In the genomic region with DNA sequence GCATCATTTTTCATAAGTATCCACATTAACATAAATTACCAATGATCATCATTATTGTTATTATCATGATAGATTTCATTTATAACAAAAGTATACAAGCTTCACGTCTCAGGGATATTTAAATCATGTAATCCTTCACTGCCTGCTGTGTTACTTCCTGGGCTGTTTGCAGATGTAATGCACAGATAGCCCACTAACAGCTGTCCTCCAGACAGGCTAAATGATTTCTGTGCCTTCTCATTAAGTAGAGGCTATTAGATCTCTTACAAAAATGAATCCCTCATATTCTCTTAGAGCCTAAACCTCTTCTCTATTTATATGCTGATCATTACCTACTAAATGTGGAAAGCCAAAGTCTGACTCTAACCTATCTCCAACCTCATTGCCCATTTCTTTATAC, we compare ENCODE assay signal across 22 cellular contexts. TPM values are rescaled to one million over a fixed set of nuclear protein-coding genes. Genes with fewer than 3 reads are reported as not detected.
"Had no signal": no experiment of that assay in that cellular context is flagged by ENCODE, and none has a peak within 500 bp of the region (broad histone marks: within the 10 kb centered on the region; RNA-seq: fewer than 3 reads in every experiment).

No MANE protein-coding gene starts in this region.

- H3K9me3 Mint-ChIP-seq: activated CD4-positive, alpha-beta T cell treated with anti-CD3 and anti-CD28 coated beads, Interleukin-2, amount 10 ng/mL, durations not matched to agents 7 days and 5 days; activated naive CD8-positive, alpha-beta T cell treated with anti-CD3 and anti-CD28 coated beads, Interleukin-2, amount 10 ng/mL, durations not matched to agents 7 days and 5 days; activated T-helper 2 cell treated with anti-CD3 and anti-CD28 coated beads, Interferon-gamma antibody, Interleukin-2, Interleukin-4, amounts not matched to agents 10 μg/mL and 5 μg/mL and 100 μg/mL, durations not matched to agents 14 hours and 24 hours and 36 hours had no signal

- H3K27ac ChIP-seq: brain microvascular endothelial cell, colonic mucosa, neutrophil, spleen, thyroid gland had no signal

- H3K4me3 Mint-ChIP-seq: activated CD4-positive, alpha-beta T cell treated with anti-CD3 and anti-CD28 coated beads, Interleukin-2, amount 10 ng/mL, durations not matched to agents 7 days and 5 days; activated CD8-positive, alpha-beta T cell treated with anti-CD3 and anti-CD28 coated beads, Interleukin-2, amount 10 ng/mL, durations not matched to agents 7 days and 5 days; activated naive CD8-positive, alpha-beta T cell treated with anti-CD3 and anti-CD28 coated beads, Interleukin-2, amount 10 ng/mL, durations not matched to agents 7 days and 5 days; activated T-cell treated with anti-CD3 and anti-CD28 coated beads, Interleukin-2, amount 50 U/mL, for 24 hours; natural killer cell had no signal

- H3K4me1 ChIP-seq: colonic mucosa, spleen, thyroid gland had no signal

- H3K36me3 ChIP-seq: brain microvascular endothelial cell, colonic mucosa, neutrophil, spleen, thyroid gland had no signal

- H3K27ac Mint-ChIP-seq: activated CD4-positive, alpha-beta T cell treated with anti-CD3 and anti-CD28 coated beads, Interleukin-2, amount 10 ng/mL, durations not matched to agents 7 days and 5 days; activated CD8-positive, alpha-beta T cell treated with anti-CD3 and anti-CD28 coated beads, Interleukin-2, amount 10 ng/mL, durations not matched to agents 7 days and 5 days; activated naive CD8-positive, alpha-beta T cell treated with anti-CD3 and anti-CD28 coated beads, Interleukin-2, amount 10 ng/mL, durations not matched to agents 7 days and 5 days; activated T-cell treated with anti-CD3 and anti-CD28 coated beads, Interleukin-2, amount 50 U/mL, for 24 hours; activated T-helper 2 cell treated with anti-CD3 and anti-CD28 coated beads, Interferon-gamma antibody, Interleukin-2, Interleukin-4, amounts not matched to agents 10 μg/mL and 5 μg/mL and 100 μg/mL, durations not matched to agents 14 hours and 24 hours and 36 hours; natural killer cell had no signal

- DNase-seq: activated CD4-positive, alpha-beta T cell treated with anti-CD3 and anti-CD28 coated beads, Interleukin-2, amount 10 ng/mL, durations not matched to agents 7 days and 5 days; activated CD8-positive, alpha-beta T cell treated with anti-CD3 and anti-CD28 coated beads, Interleukin-2, amount 10 ng/mL, durations not matched to agents 7 days and 5 days; activated naive CD4-positive, alpha-beta T cell treated with Interleukin-2 at 50 U/mL for 16 hours; activated naive CD8-positive, alpha-beta T cell treated with anti-CD3 and anti-CD28 coated beads, Interleukin-2, amount 10 ng/mL, durations not matched to agents 7 days and 5 days; activated T-cell treated with anti-CD3 and anti-CD28 coated beads, Interleukin-2, amount 50 U/mL, for 24 hours; amygdala; brain microvascular endothelial cell; central memory CD4-positive, alpha-beta T cell; colonic mucosa; head of caudate nucleus; kidney; natural killer cell; retina; spleen; stimulated activated CD8-positive, alpha-beta memory T cell treated with anti-CD3 and anti-CD28 coated beads, Interleukin-4, amount 100 ng/mL, for 48 hours; stimulated activated naive CD4-positive, alpha-beta T cell; T-helper 9 cell; thyroid gland had no signal

- H3K27me3 Mint-ChIP-seq: activated CD4-positive, alpha-beta T cell treated with anti-CD3 and anti-CD28 coated beads, Interleukin-2, amount 10 ng/mL, durations not matched to agents 7 days and 5 days; activated naive CD8-positive, alpha-beta T cell treated with anti-CD3 and anti-CD28 coated beads, Interleukin-2, amount 10 ng/mL, durations not matched to agents 7 days and 5 days; activated T-cell treated with anti-CD3 and anti-CD28 coated beads, Interleukin-2, amount 50 U/mL, for 24 hours had no signal

- H3K9me3 ChIP-seq: colonic mucosa, neutrophil, spleen, thyroid gland had no signal

- H3K4me3 ChIP-seq: colonic mucosa, lung, spleen, thyroid gland had no signal

- H3K36me3 Mint-ChIP-seq: activated naive CD8-positive, alpha-beta T cell treated with anti-CD3 and anti-CD28 coated beads, Interleukin-2, amount 10 ng/mL, durations not matched to agents 7 days and 5 days had no signal

- H3K27me3 ChIP-seq: brain microvascular endothelial cell, colonic mucosa, neutrophil, spleen, thyroid gland had no signal

- ATAC-seq: activated CD8-positive, alpha-beta T cell treated with anti-CD3 and anti-CD28 coated beads, Interleukin-2, amount 10 ng/mL, durations not matched to agents 7 days and 5 days; left lobe of liver; natural killer cell had no signal

- H3K4me1 Mint-ChIP-seq: activated CD4-positive, alpha-beta T cell treated with anti-CD3 and anti-CD28 coated beads, Interleukin-2, amount 10 ng/mL, durations not matched to agents 7 days and 5 days; activated naive CD8-positive, alpha-beta T cell treated with anti-CD3 and anti-CD28 coated beads, Interleukin-2, amount 10 ng/mL, durations not matched to agents 7 days and 5 days; natural killer cell had no signal

RNA-seq across cellular contexts. Expression of a gene that starts 9.3 kb away (rescaled TPM):
- total RNA-seq: activated CD4-positive, alpha-beta T cell treated with anti-CD3 and anti-CD28 coated beads, Interleukin-2, amount 10 ng/mL, durations not matched to agents 7 days and 5 days; activated CD8-positive, alpha-beta T cell treated with anti-CD3 and anti-CD28 coated beads, Interleukin-2, amount 10 ng/mL, durations not matched to agents 7 days and 5 days; activated naive CD8-positive, alpha-beta T cell treated with anti-CD3 and anti-CD28 coated beads, Interleukin-2, amount 10 ng/mL, durations not matched to agents 7 days and 5 days; activated T-helper 2 cell treated with anti-CD3 and anti-CD28 coated beads, Interferon-gamma antibody, Interleukin-2, Interleukin-4, amounts not matched to agents 10 μg/mL and 5 μg/mL and 100 μg/mL, durations not matched to agents 14 hours and 24 hours and 36 hours; natural killer cell had no signal
